In the genomic region with DNA sequence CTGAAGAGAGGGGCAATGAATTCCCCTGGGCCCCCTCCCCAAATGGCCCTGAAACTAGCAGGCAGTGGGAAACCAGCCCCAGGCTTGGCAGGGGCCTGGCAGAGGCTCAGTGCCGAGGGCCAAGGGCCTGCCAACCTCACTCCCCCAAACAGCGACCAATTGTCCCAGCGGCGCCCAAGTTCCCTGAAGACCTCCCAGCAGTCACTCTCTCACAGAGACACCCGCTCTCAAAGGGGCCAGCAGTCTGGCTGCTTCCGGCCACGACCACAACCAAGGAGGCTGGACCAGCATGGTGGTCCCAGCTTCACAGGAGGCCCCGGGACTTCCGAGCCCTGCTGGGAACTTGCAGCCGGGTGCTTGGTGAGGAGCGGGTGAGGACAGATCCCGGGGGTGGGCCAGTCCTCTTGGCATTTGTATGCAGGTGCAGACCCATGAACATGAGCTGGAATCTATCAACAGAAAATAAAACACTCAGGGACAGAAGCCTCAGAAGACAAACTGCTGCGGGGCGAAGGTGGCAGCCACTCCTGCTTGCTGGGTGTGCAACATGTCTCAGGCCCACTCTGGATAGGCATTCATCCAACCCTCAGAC, we compare ENCODE assay signal across 22 cellular contexts.
"Had no signal": no experiment of that assay in that cellular context is flagged by ENCODE, and none has a peak within 500 bp of the region (broad histone marks: within the 10 kb centered on the region; RNA-seq: fewer than 3 reads in every experiment).

No MANE protein-coding gene starts in this region.

- DNase-seq: activated CD4-positive, alpha-beta T cell treated with anti-CD3 and anti-CD28 coated beads for 4 hours; activated CD4-positive, alpha-beta T cell treated with anti-CD3 and anti-CD28 coated beads, Interleukin-2, amount 50 U/mL, for 48 hours; activated effector memory CD4-positive, alpha-beta T cell treated with Interleukin-2 at 50 U/mL for 16 hours; activated naive CD4-positive, alpha-beta T cell treated with anti-CD3 and anti-CD28 coated beads for 36 hours; activated naive CD8-positive, alpha-beta T cell treated with anti-CD3 and anti-CD28 coated beads, Interleukin-2, amount 10 ng/mL, durations not matched to agents 7 days and 5 days; activated T-cell treated with anti-CD3 and anti-CD28 coated beads, Interleukin-2, amount 50 U/mL, for 72 hours; aorta; colonic mucosa; endodermal cell; esophagus squamous epithelium; gastrocnemius medialis; left colon; mesenchymal stem cell; naive B cell; small intestine; stimulated activated CD4-positive, alpha-beta T cell treated with anti-CD3 and anti-CD28 coated beads, Interleukin-2, amount 100 ng/mL, for 24 hours; T-helper 17 cell; upper lobe of right lung had no signal

- H3K27me3 ChIP-seq: colonic mucosa, gastrocnemius medialis had no signal

- ATAC-seq: activated T-cell treated with anti-CD3 and anti-CD28 coated beads, Interleukin-2, amount 50 U/mL, for 72 hours; gastrocnemius medialis; left colon; sciatic nerve; T-helper 17 cell had no signal

- H3K4me1 ChIP-seq: colonic mucosa had no signal

- H3K4me3 Mint-ChIP-seq: activated naive CD4-positive, alpha-beta T cell treated with anti-CD3 and anti-CD28 coated beads for 36 hours; activated naive CD8-positive, alpha-beta T cell treated with anti-CD3 and anti-CD28 coated beads, Interleukin-2, amount 10 ng/mL, durations not matched to agents 7 days and 5 days; activated T-cell treated with anti-CD3 and anti-CD28 coated beads, Interleukin-2, amount 50 U/mL, for 72 hours; brain; endodermal cell; naive B cell; stimulated activated effector memory CD8-positive, alpha-beta T cell treated with anti-CD3 and anti-CD28 coated beads, Interleukin-12 subunit alpha, Interleukin-12 subunit beta, amount 100 ng/mL, for 72 hours; T-helper 17 cell had no signal

- H3K4me1 Mint-ChIP-seq: stimulated activated effector memory CD8-positive, alpha-beta T cell treated with anti-CD3 and anti-CD28 coated beads, Interleukin-12 subunit alpha, Interleukin-12 subunit beta, amount 100 ng/mL, for 72 hours had no signal

- H3K9me3 ChIP-seq: colonic mucosa, esophagus squamous epithelium, gastrocnemius medialis, thoracic aorta, upper lobe of right lung had no signal

- H3K9me3 Mint-ChIP-seq: activated naive CD4-positive, alpha-beta T cell treated with anti-CD3 and anti-CD28 coated beads for 36 hours; activated T-cell treated with anti-CD3 and anti-CD28 coated beads, Interleukin-2, amount 50 U/mL, for 72 hours; stimulated activated effector memory CD8-positive, alpha-beta T cell treated with anti-CD3 and anti-CD28 coated beads, Interleukin-12 subunit alpha, Interleukin-12 subunit beta, amount 100 ng/mL, for 72 hours had no signal

- H3K36me3 ChIP-seq: colonic mucosa, esophagus squamous epithelium, gastrocnemius medialis, thoracic aorta, upper lobe of right lung had no signal

- H3K4me3 ChIP-seq: colonic mucosa, esophagus squamous epithelium, gastrocnemius medialis, thoracic aorta, upper lobe of right lung had no signal

- H3K36me3 Mint-ChIP-seq: activated naive CD8-positive, alpha-beta T cell treated with anti-CD3 and anti-CD28 coated beads, Interleukin-2, amount 10 ng/mL, durations not matched to agents 7 days and 5 days; brain; stimulated activated effector memory CD8-positive, alpha-beta T cell treated with anti-CD3 and anti-CD28 coated beads, Interleukin-12 subunit alpha, Interleukin-12 subunit beta, amount 100 ng/mL, for 72 hours had no signal

- H3K27ac Mint-ChIP-seq: activated naive CD4-positive, alpha-beta T cell treated with anti-CD3 and anti-CD28 coated beads for 36 hours; activated naive CD8-positive, alpha-beta T cell treated with anti-CD3 and anti-CD28 coated beads, Interleukin-2, amount 10 ng/mL, durations not matched to agents 7 days and 5 days; activated T-cell treated with anti-CD3 and anti-CD28 coated beads, Interleukin-2, amount 50 U/mL, for 72 hours; endodermal cell; naive B cell; stimulated activated effector memory CD8-positive, alpha-beta T cell treated with anti-CD3 and anti-CD28 coated beads, Interleukin-12 subunit alpha, Interleukin-12 subunit beta, amount 100 ng/mL, for 72 hours; T-helper 17 cell had no signal

- H3K27ac ChIP-seq: colonic mucosa, esophagus squamous epithelium, gastrocnemius medialis, thoracic aorta, upper lobe of right lung had no signal
